Comparison of ENCODE assay signal across 8 cellular contexts in genomic region chr1:54791880-54792522, GRCh38. TPM values are rescaled to one million over a fixed set of nuclear protein-coding genes. Genes with fewer than 3 reads are reported as not detected.
DNase-seq lines count a peak whose midpoint lies in the region; ATAC-seq and TF ChIP-seq lines count a peak whose summit lies in the region.

No MANE protein-coding gene starts in this region.

- H3K79me2 ChIP-seq in neural cell (replicated peaks; ENCODE audit: insufficient read depth, low read length) = no peaks in the 10 kb centered on the region

- TF ChIP-seq CTCF in astrocyte of the cerebellum (IDR thresholded peaks at IDR 0.05; ENCODE audit: low read depth, low read length, missing control alignments) (peak; percentile 59), neural cell (IDR thresholded peaks at IDR 0.05; ENCODE audit: poor library complexity, severe bottlenecking) (peak; percentile 57)

- no peak overlapping the region for H3K27ac ChIP-seq in neural cell (ENCODE audit: low read length)

- H3K4me3 ChIP-seq in NT2/D1 (ENCODE audit: insufficient read length, low read depth) (no peak overlapping the region), astrocyte of the cerebellum (ENCODE audit: low read depth, low read length) (no peak overlapping the region), neural cell (ENCODE audit: low read length) (no peak overlapping the region)

- peak; percentile 73 for DNase-seq in activated effector memory CD4-positive, alpha-beta T cell treated with anti-CD3 and anti-CD28 coated beads, Interleukin-2, amount 50 U/mL, for 16 hours
- no peak for DNase-seq in activated effector memory CD4-positive, alpha-beta T cell treated with Interleukin-2 at 50 U/mL for 16 hours
- DNase-seq in NT2/D1 (ENCODE audit: low read depth, low spot score) = peak; percentile 72
- no peak for DNase-seq in astrocyte of the cerebellum (ENCODE audit: low read depth)
- no peak for DNase-seq in occipital lobe (lab: John Stamatoyannopoulos, UW)
- DNase-seq in kidney glomerular epithelial cell (lab: John Stamatoyannopoulos, UW) = no peak

- no peaks in the 10 kb centered on the region for H3K27me3 ChIP-seq in NT2/D1 (ENCODE audit: insufficient read depth, insufficient read length)
- no peaks in the 10 kb centered on the region for H3K27me3 ChIP-seq in neural cell (ENCODE audit: insufficient read depth, low read depth, low read length)

- ATAC-seq in HG02852 (IDR thresholded peaks at IDR 0.05; ENCODE audit: unreplicated experiment) = no peak

- H4K20me1 ChIP-seq in neural cell (ENCODE audit: insufficient read depth) = no peaks in the 10 kb centered on the region

- no peaks in the 10 kb centered on the region for H3K36me3 ChIP-seq in NT2/D1 (ENCODE audit: insufficient read depth, insufficient read length, low read length)
- H3K36me3 ChIP-seq in neural cell (ENCODE audit: insufficient read depth, low read length) = no peaks in the 10 kb centered on the region

- peaks cover 12% of the 10 kb centered on the region; the same call in 1 of the 2 replicates for H3K9me3 ChIP-seq in NT2/D1 (ENCODE audit: insufficient read depth, low read length)
- H3K9me3 ChIP-seq in neural cell (ENCODE audit: low read length) = no peaks in the 10 kb centered on the region

- peak; percentile 42 for TF ChIP-seq RAD21 in neural cell (conservative IDR thresholded peaks at IDR 0.05)

- TF ChIP-seq EP300 in neural cell (conservative IDR thresholded peaks at IDR 0.05; ENCODE audit: poor library complexity, severe bottlenecking) = no peak

- no peak overlapping the region for H2AFZ ChIP-seq in neural cell (ENCODE audit: low read depth, low read length)

- H3K9ac ChIP-seq in NT2/D1 (ENCODE audit: insufficient read length, low read depth) = no peak overlapping the region
- no peak overlapping the region for H3K9ac ChIP-seq in neural cell (ENCODE audit: low read length)

- H3K9me2 ChIP-seq in neural cell (ENCODE audit: insufficient read depth, low read length) = no peaks in the 10 kb centered on the region

- no peaks in the 10 kb centered on the region for H3F3A ChIP-seq in neural cell (ENCODE audit: insufficient read depth, low read length, poor library complexity, severe bottlenecking)

- in situ Hi-C loops in astrocyte of the cerebellum (cut with HindIII; ENCODE audit: low sequenced_read_pairs) = no loop called here

- no peak overlapping the region for H3K4me2 ChIP-seq in neural cell (ENCODE audit: low read length)

- peaks cover 39% of the 10 kb centered on the region for H3K4me1 ChIP-seq in NT2/D1 (ENCODE audit: insufficient read depth, insufficient read length)

TF ChIP-seq in neural cell, 6 proteins besides CTCF, POLR2A, EP300 and RAD21:
- TF ChIP-seq SMC3 (conservative IDR thresholded peaks at IDR 0.05; ENCODE audit: poor library complexity) (no peak), TAF1 (IDR thresholded peaks at IDR 0.05; ENCODE audit: low read depth) (no peak), MXI1 (conservative IDR thresholded peaks at IDR 0.05; ENCODE audit: poor library complexity, severe bottlenecking) (no peak), REST (IDR thresholded peaks at IDR 0.05; ENCODE audit: borderline replicate concordance) (no peak), POLR2AphosphoS5 (IDR thresholded peaks at IDR 0.05) (no peak), EZH2 (IDR thresholded peaks at IDR 0.05; ENCODE audit: borderline replicate concordance, insufficient read depth, low read length, poor library complexity, severe bottlenecking) (no peak)
TF ChIP-seq in neural cell: peak in this region for 0.

RNA-seq across cellular contexts. Expression of gene TTC22, which starts 9.1 kb away (rescaled TPM):
- not detected in 2 replicates for polyA plus RNA-seq in neural cell
- polyA minus RNA-seq in neural cell = not detected in 2 replicates
- 0.16 TPM for total RNA-seq in occipital lobe

RNA-seq across cellular contexts. Expression of gene PARS2, which starts 27.7 kb away (rescaled TPM):
- 1.9 and 2.5 TPM in 2 replicates for polyA plus RNA-seq in neural cell
- polyA minus RNA-seq in neural cell = 5.4 and 6.8 TPM in 2 replicates
- 3.7 TPM for total RNA-seq in occipital lobe

Comparison
In these comparisons a context has a peak if more than half of its experiments do, and no peak if none do; other contexts are left out.
1. DNase-seq: peak in activated effector memory CD4-positive, alpha-beta T cell treated with anti-CD3 and anti-CD28 coated beads, Interleukin-2, amount 50 U/mL, for 16 hours (single experiment) and NT2/D1 (single experiment); none in activated effector memory CD4-positive, alpha-beta T cell treated with Interleukin-2 at 50 U/mL for 16 hours (single experiment), astrocyte of the cerebellum (single experiment), occipital lobe (single experiment) and kidney glomerular epithelial cell (single experiment).